In the genomic region with DNA sequence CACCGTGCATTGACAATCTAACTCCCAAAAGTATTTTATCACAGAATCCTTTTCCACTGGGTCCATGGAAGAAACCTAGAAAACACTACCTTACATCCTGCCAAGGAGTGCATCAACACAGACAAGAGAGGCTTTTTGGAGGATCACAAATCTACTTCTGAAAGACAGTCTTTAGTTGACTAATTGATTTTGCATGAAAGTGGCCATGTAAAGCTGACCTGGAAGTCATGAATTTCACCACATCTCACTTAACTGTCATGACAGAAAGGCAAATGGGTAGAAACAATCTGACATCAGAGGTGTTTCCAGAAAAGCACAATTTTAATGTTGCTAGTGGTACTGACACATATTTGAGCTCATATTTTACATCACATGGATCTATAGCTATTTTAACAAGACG, we compare ENCODE assay signal across 13 cellular contexts.
"Had no signal": no experiment of that assay in that cellular context is flagged by ENCODE, and none has a peak within 500 bp of the region (broad histone marks: within the 10 kb centered on the region; RNA-seq: fewer than 3 reads in every experiment).

No MANE protein-coding gene starts in this region.

- H3K27me3 Mint-ChIP-seq: activated B cell treated with CpG ODN at 0.5 μM for 24 hours; activated naive CD8-positive, alpha-beta T cell treated with anti-CD3 and anti-CD28 coated beads for 36 hours; progenitor cell of endocrine pancreas; stimulated activated naive CD8-positive, alpha-beta T cell treated with anti-CD3 and anti-CD28 coated beads, Interleukin-15, Interleukin-2, amounts not matched to agents 100 ng/mL and 50 ng/mL, for 24 hours had no signal

- H3K9me3 Mint-ChIP-seq: activated B cell treated with CpG ODN at 0.5 μM for 24 hours; stimulated activated naive CD8-positive, alpha-beta T cell treated with anti-CD3 and anti-CD28 coated beads, Interleukin-15, Interleukin-2, amounts not matched to agents 100 ng/mL and 50 ng/mL, for 24 hours had no signal

- H3K27ac Mint-ChIP-seq: activated B cell treated with CpG ODN at 0.5 μM for 24 hours; activated naive CD8-positive, alpha-beta T cell treated with anti-CD3 and anti-CD28 coated beads for 36 hours; progenitor cell of endocrine pancreas; stimulated activated naive CD8-positive, alpha-beta T cell treated with anti-CD3 and anti-CD28 coated beads, Interleukin-15, Interleukin-2, amounts not matched to agents 100 ng/mL and 50 ng/mL, for 24 hours had no signal

- H3K4me1 Mint-ChIP-seq: activated B cell treated with CpG ODN at 0.5 μM for 24 hours had no signal

- H3K4me3 Mint-ChIP-seq: activated B cell treated with CpG ODN at 0.5 μM for 24 hours had no signal

- DNase-seq: activated B cell treated with CpG ODN at 0.5 μM for 24 hours; activated CD4-positive, alpha-beta T cell treated with anti-CD3 and anti-CD28 coated beads, Interleukin-2, amount 50 U/mL, for 1 hour; activated effector memory CD4-positive, alpha-beta T cell treated with anti-CD3 and anti-CD28 coated beads, Interleukin-2, amount 50 U/mL, for 16 hours; activated naive CD8-positive, alpha-beta T cell treated with anti-CD3 and anti-CD28 coated beads for 36 hours; activated T-cell treated with anti-CD3 and anti-CD28 coated beads, Interleukin-2, amount 50 U/mL, for 1 hour; amniotic stem cell; foreskin melanocyte; hypothalamus; midbrain; stimulated activated CD4-positive, alpha-beta T cell treated with anti-CD3 and anti-CD28 coated beads, Interleukin-12 subunit alpha, Interleukin-12 subunit beta, amount 100 ng/mL, for 4 hours; stimulated activated CD4-positive, alpha-beta T cell treated with anti-CD3 and anti-CD28 coated beads, Interleukin-1b, Interleukin-23, amount 100 ng/mL, for 48 hours had no signal
